ENCODE assay signal across 10 cellular contexts in the genomic region with DNA sequence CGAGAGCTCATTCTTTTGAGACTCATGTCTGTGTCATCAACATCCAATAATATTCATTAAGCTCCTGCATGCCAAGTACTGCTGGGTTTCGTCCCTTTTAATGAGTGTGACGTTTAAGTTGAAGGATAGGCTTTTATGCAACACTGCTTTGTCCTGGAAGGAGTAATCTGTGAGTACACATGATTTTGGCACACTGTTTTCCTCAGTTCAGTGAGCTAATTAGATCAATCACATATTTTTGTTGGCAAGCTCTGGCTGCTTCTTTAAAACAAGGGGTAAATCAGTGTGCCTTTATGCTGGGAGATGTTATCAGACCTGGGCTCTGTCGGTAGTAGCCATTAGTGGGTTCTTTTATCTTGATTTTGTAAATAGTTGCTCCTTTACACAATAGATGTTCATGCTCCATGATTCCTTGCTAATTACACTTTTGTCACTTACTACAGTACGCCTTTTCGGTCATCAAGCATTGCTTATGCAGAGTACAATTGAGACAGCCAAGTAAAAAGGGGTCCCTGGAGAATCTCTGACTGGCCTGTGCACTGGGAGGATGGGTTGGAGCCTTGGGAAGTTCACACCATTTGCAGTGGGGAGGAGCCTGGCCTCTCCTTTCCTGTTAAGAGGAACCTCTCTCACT.
DNase-seq lines count a peak whose midpoint lies in the region; ATAC-seq and TF ChIP-seq lines count a peak whose summit lies in the region.
"Had no signal": no experiment of that assay in that cellular context is flagged by ENCODE, and none has a peak within 500 bp of the region (broad histone marks: within the 10 kb centered on the region; RNA-seq: fewer than 3 reads in every experiment).

No MANE protein-coding gene starts in this region.

- TF ChIP-seq CTCF in AG10803 (conservative IDR thresholded peaks at IDR 0.05; ENCODE audit: low read length) (no peak), astrocyte of the spinal cord (IDR thresholded peaks at IDR 0.05; ENCODE audit: low read depth, low read length) (no peak), GM10248 (IDR thresholded peaks at IDR 0.05; ENCODE audit: control extremely low read depth, extremely low read depth, low read depth, missing control alignments) (no peak)

- peak overlapping the region; percentile 90 for H3K9ac ChIP-seq in mesenchymal stem cell (ENCODE audit: low read length)

- no peak overlapping the region for H4K91ac ChIP-seq in mesenchymal stem cell (ENCODE audit: low read length)

- peak; percentile 41 for DNase-seq in AG10803 (ENCODE audit: low read depth)
- DNase-seq in NCI-H1092 treated with DMSO at 0.1 percent for 48 hours (lab: John Stamatoyannopoulos, UW) = peak; percentile 87
- DNase-seq in astrocyte of the spinal cord (ENCODE audit: low read depth, low spot score) = peak; percentile 78
- peak; percentile 84 for DNase-seq in mesenchymal stem cell
- DNase-seq in DMS53 treated with DMSO at 0.1 percent for 48 hours (lab: John Stamatoyannopoulos, UW; ENCODE audit: unreplicated experiment) = no peak
- DNase-seq in GM10248 (ENCODE audit: extremely low spot score) = no peak
- DNase-seq: activated CD8-positive, alpha-beta T cell treated with anti-CD3 and anti-CD28 coated beads, Interleukin-2, amount 10 ng/mL, durations not matched to agents 7 days and 5 days; dorsolateral prefrontal cortex had no signal

- peak overlapping the region; percentile 68 for H3K27ac ChIP-seq in mesenchymal stem cell (ENCODE audit: low read length, poor library complexity, severe bottlenecking)
- H3K27ac ChIP-seq: dorsolateral prefrontal cortex had no signal

- in situ Hi-C loops in astrocyte of the spinal cord (cut with HindIII; ENCODE audit: low sequenced_read_pairs) = no loop called here

- no peaks in the 10 kb centered on the region for H3K36me3 ChIP-seq in mesenchymal stem cell (ENCODE audit: control insufficient read depth in 1 of 2, insufficient read depth in 2 of 2, low read depth in 1 of 2, low read length in 2 of 2)

- POLR2A ChIA-PET in GM10248 (lab: Yijun Ruan, JAX) = no interaction called here

- H3K14ac ChIP-seq in mesenchymal stem cell (ENCODE audit: low read length in 2 of 2) = no peak overlapping the region

- H3K23ac ChIP-seq in mesenchymal stem cell (ENCODE audit: low read length in 2 of 2) = no peak overlapping the region

- H3K4me3 ChIP-seq in AG10803 (ENCODE audit: low read length) (no peak overlapping the region), astrocyte of the spinal cord (ENCODE audit: low read depth, low read length) (no peak overlapping the region), mesenchymal stem cell (ENCODE audit: insufficient read depth in 1 of 2, low read depth in 1 of 2, low read length in 2 of 2) (peak overlapping the region in 1 of 2 experiments; percentile 66)
- H3K4me3 ChIP-seq: dorsolateral prefrontal cortex had no signal

- 6% methylated on average over 3 of the region's 6 CpGs for WGBS in mesenchymal stem cell

- H3K18ac ChIP-seq in mesenchymal stem cell (ENCODE audit: low read depth in 1 of 2, low read length in 2 of 2) = no peak overlapping the region

- no peak overlapping the region for H2AK5ac ChIP-seq in mesenchymal stem cell (ENCODE audit: low read length, severe bottlenecking)

- no peaks in the 10 kb centered on the region for H3K9me3 ChIP-seq in mesenchymal stem cell (ENCODE audit: control insufficient read depth, low read length)

- H2BK12ac ChIP-seq in mesenchymal stem cell (ENCODE audit: low read length in 2 of 2) = no peak overlapping the region

- no peak overlapping the region for H2AFZ ChIP-seq in mesenchymal stem cell (ENCODE audit: low read depth, low read length)

- no peak overlapping the region for H3K4me2 ChIP-seq in mesenchymal stem cell (ENCODE audit: low read length, poor library complexity, severe bottlenecking)

- no peaks in the 10 kb centered on the region for H3K27me3 ChIP-seq in mesenchymal stem cell (ENCODE audit: control insufficient read depth in 1 of 2, insufficient read depth in 1 of 2, low read length in 2 of 2)
- H3K27me3 ChIP-seq: dorsolateral prefrontal cortex had no signal

- no peak overlapping the region for H3K4ac ChIP-seq in mesenchymal stem cell (ENCODE audit: low read depth in 1 of 2, low read length in 2 of 2)

- CTCF ChIA-PET in GM10248 (lab: Yijun Ruan, JAX) = interaction anchor here (1.2 to 3.5 kb wide), 3 partner anchors 10 to 20 kb away, joined by 4 to 12 read pairs (median 5); no protein-coding TSS in a partner anchor

- no peak overlapping the region for H2BK120ac ChIP-seq in mesenchymal stem cell (ENCODE audit: low read depth, low read length)

- no peak overlapping the region for H2BK15ac ChIP-seq in mesenchymal stem cell (ENCODE audit: low read depth, poor library complexity, severe bottlenecking)

- peaks cover 7% of the 10 kb centered on the region for H3K79me1 ChIP-seq in mesenchymal stem cell (replicated peaks; ENCODE audit: low read length, poor library complexity, severe bottlenecking)

- no peak overlapping the region for H2BK5ac ChIP-seq in mesenchymal stem cell (ENCODE audit: low read depth, low read length, poor library complexity, severe bottlenecking)

- peaks cover 2% of the 10 kb centered on the region for H3K4me1 ChIP-seq in mesenchymal stem cell (ENCODE audit: control insufficient read depth, insufficient read depth, low read depth, low read length)

- ATAC-seq in GM21723 (IDR thresholded peaks at IDR 0.05; ENCODE audit: unreplicated experiment) = no peak
- ATAC-seq in HG03460 (IDR thresholded peaks at IDR 0.05; ENCODE audit: unreplicated experiment) = no peak
- ATAC-seq: activated CD8-positive, alpha-beta T cell treated with anti-CD3 and anti-CD28 coated beads, Interleukin-2, amount 10 ng/mL, durations not matched to agents 7 days and 5 days had no signal

- H4K8ac ChIP-seq in mesenchymal stem cell (ENCODE audit: low read length) = no peak overlapping the region

Comparison
In these comparisons a context has a peak if more than half of its experiments do, and no peak if none do; other contexts are left out.
1. DNase-seq: peak in AG10803 (single experiment), NCI-H1092 treated with DMSO at 0.1 percent for 48 hours (single experiment), astrocyte of the spinal cord (single experiment) and mesenchymal stem cell (single experiment); none in DMS53 treated with DMSO at 0.1 percent for 48 hours (single experiment) and GM10248 (single experiment).